In the genomic region with DNA sequence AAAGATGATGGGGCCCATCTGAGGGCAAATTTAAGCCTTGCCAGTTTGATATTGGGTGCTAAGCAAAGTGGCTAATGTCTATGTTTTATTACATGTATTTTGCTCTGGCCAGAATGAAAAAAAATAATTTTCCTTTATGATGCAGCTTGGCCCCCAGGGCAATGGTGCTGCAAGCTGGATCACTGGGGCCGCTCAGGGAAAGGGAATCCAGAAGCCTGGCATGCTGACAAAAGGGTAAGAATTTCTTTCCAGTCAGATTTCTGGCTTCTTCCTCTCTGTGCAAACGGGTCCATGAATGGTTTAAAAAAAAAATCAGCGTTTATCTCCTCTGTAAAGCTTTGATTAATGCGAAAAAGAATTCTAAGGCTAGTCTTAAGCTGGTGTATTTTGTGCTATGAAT, we compare ENCODE assay signal across 29 cellular contexts.
A peak's percentile ranks its signal among the peaks of the same experiment; 100 is the strongest.
DNase-seq lines count a peak whose midpoint lies in the region; ATAC-seq and TF ChIP-seq lines count a peak whose summit lies in the region.
"Had no signal": no experiment of that assay in that cellular context is flagged by ENCODE, and none has a peak within 500 bp of the region (broad histone marks: within the 10 kb centered on the region; RNA-seq: fewer than 3 reads in every experiment).

No MANE protein-coding gene starts in this region.

- H3F3A ChIP-seq in SK-N-SH (replicated peaks; ENCODE audit: insufficient read depth) = peaks cover 8% of the 10 kb centered on the region

- TF ChIP-seq POLR2A in thyroid gland (IDR thresholded peaks at IDR 0.05) = no peak
- no peak for TF ChIP-seq POLR2A in gastrocnemius medialis (IDR thresholded peaks at IDR 0.05)

- TF ChIP-seq CTCF in cardiac fibroblast (IDR thresholded peaks at IDR 0.05; ENCODE audit: low read depth, low read length) = no peak
- TF ChIP-seq CTCF in fibroblast of the aortic adventitia (IDR thresholded peaks at IDR 0.05; ENCODE audit: insufficient read depth, low read length) = no peak
- no peak for TF ChIP-seq CTCF in SK-N-SH (IDR thresholded peaks at IDR 0.05)
- TF ChIP-seq CTCF in thyroid gland (IDR thresholded peaks at IDR 0.05) = no peak
- no peak for TF ChIP-seq CTCF in gastrocnemius medialis (IDR thresholded peaks at IDR 0.05 in 4 of 5, conservative IDR thresholded peaks at IDR 0.05 in 1 of 5)

- H3K9me3 ChIP-seq in right cardiac atrium (ENCODE audit: control insufficient read depth, low read length) = no peaks in the 10 kb centered on the region
- H3K9me3 ChIP-seq in SK-N-SH = no peaks in the 10 kb centered on the region; the same call in 1 of the 2 replicates
- no peaks in the 10 kb centered on the region for H3K9me3 ChIP-seq in thyroid gland
- no peaks in the 10 kb centered on the region for H3K9me3 ChIP-seq in gastrocnemius medialis
- H3K9me3 ChIP-seq: colonic mucosa had no signal

- ATAC-seq in right cardiac atrium (peak in 1 of 2 donors; percentile 41), Right ventricle myocardium superior (ENCODE audit: poor library complexity) (no peak), gastrocnemius medialis (no peak), HG03565 (IDR thresholded peaks at IDR 0.05; ENCODE audit: unreplicated experiment) (no peak)
- ATAC-seq: K562, mucosa of descending colon, upper lobe of right lung had no signal

- H3K9me2 ChIP-seq in SK-N-SH = no peaks in the 10 kb centered on the region

- H2AFZ ChIP-seq in SK-N-SH (ENCODE audit: low read depth) = no peak overlapping the region
- H2AFZ ChIP-seq: PC-9 had no signal

- DNase-seq in right cardiac atrium (peak; percentile 39 to 73 (median 50)), Right ventricle myocardium superior (no peak), cardiac fibroblast (ENCODE audit: low read depth in 2 of 2) (peak; percentile 26 to 75), fibroblast of the aortic adventitia (ENCODE audit: low read depth) (peak; percentile 85), SK-N-SH (no peak), thyroid gland (no peak), gastrocnemius medialis (no peak)
- DNase-seq: activated CD4-positive, alpha-beta T cell treated with anti-CD3 and anti-CD28 coated beads, Interleukin-2, amount 50 U/mL, for 48 hours; activated CD4-positive, CD25-positive, alpha-beta regulatory T cell treated with anti-CD3 and anti-CD28 coated beads, Interleukin-2, amount 50 U/mL, for 72 hours; Calu3; colonic mucosa; DMS79 treated with DMSO at 0.1 percent for 48 hours; effector CD8-positive, alpha-beta T cell; hippocampal formation; mucosa of descending colon; NCI-H1417; NCI-H2029; NCI-H345; NCI-H69; PC-9; SHP77; stimulated activated CD4-positive, alpha-beta T cell treated with anti-CD3 and anti-CD28 coated beads, Interleukin-15, amount 100 ng/mL, for 24 hours; stimulated activated CD4-positive, alpha-beta T cell treated with anti-CD3 and anti-CD28 coated beads, Interleukin-4, amount 100 ng/mL, for 4 hours; upper lobe of right lung had no signal

- H3K36me3 ChIP-seq in SK-N-SH (replicated peaks in 1 of 2; ENCODE audit: control insufficient read depth in 1 of 2, insufficient read depth in 2 of 2, low read length in 1 of 2) (peaks cover 5 to 21% of the 10 kb centered on the region in 2 experiments), thyroid gland (no peaks in the 10 kb centered on the region), gastrocnemius medialis (no peaks in the 10 kb centered on the region)
- H3K36me3 ChIP-seq: breast epithelium, colonic mucosa, upper lobe of right lung had no signal

- no peaks in the 10 kb centered on the region for H4K20me1 ChIP-seq in SK-N-SH (ENCODE audit: insufficient read depth)

- H3K27me3 ChIP-seq in right cardiac atrium (ENCODE audit: control insufficient read depth, insufficient read depth) (no peaks in the 10 kb centered on the region), SK-N-SH (ENCODE audit: insufficient read depth) (no peaks in the 10 kb centered on the region), thyroid gland (no peaks in the 10 kb centered on the region), gastrocnemius medialis (no peaks in the 10 kb centered on the region)
- H3K27me3 ChIP-seq: breast epithelium, colonic mucosa, upper lobe of right lung had no signal

- no peak overlapping the region for H3K9ac ChIP-seq in SK-N-SH

- H3K4me2 ChIP-seq in SK-N-SH = no peak overlapping the region
- H3K4me2 ChIP-seq: PC-9 had no signal

- intact Hi-C loops in right cardiac atrium (cut with DNase I) (no loop called here), Right ventricle myocardium superior (cut with DNase I) (no loop called here), thyroid gland (cut with DNase I) (no loop called here), gastrocnemius medialis (cut with DNase I; ENCODE audit: low total_unique reads) (no loop called here)

- CTCF ChIA-PET in SK-N-SH (lab: Yijun Ruan, JAX) = interaction anchor here (0.6 to 4.1 kb wide), 2 partner anchors 10 to 25 kb away, joined by 3 to 28 read pairs; no protein-coding TSS in a partner anchor

- no peak for TF ChIP-seq RAD21 in SK-N-SH (IDR thresholded peaks at IDR 0.05; ENCODE audit: low read length)

- no peak overlapping the region for H3K27ac ChIP-seq in right cardiac atrium (ENCODE audit: low read length)
- H3K27ac ChIP-seq in SK-N-SH (ENCODE audit: low read depth in 2 of 2, low read length in 1 of 2) = no peak overlapping the region; a peak in 1 of 4 replicates
- H3K27ac ChIP-seq in thyroid gland = no peak overlapping the region
- H3K27ac ChIP-seq in gastrocnemius medialis = no peak overlapping the region
- H3K27ac ChIP-seq: 22Rv1, breast epithelium, colonic mucosa, epithelial cell of prostate, PC-9, upper lobe of right lung had no signal

- H3K4me3 ChIP-seq in right cardiac atrium (ENCODE audit: low read length) (no peak overlapping the region), cardiac fibroblast (replicated peaks in 1 of 2; ENCODE audit: low read depth in 2 of 2, low read length in 2 of 2) (no peak overlapping the region), fibroblast of the aortic adventitia (ENCODE audit: low read depth, low read length) (no peak overlapping the region), SK-N-SH (ENCODE audit: low read depth in 2 of 2, low read length in 1 of 2) (no peak overlapping the region), thyroid gland (replicated peaks in 1 of 3) (no peak overlapping the region), gastrocnemius medialis (no peak overlapping the region)
- H3K4me3 ChIP-seq: breast epithelium, colonic mucosa, K562, mucosa of descending colon, PC-9, upper lobe of right lung had no signal

- in situ Hi-C loops in gastrocnemius medialis (cut with MboI; ENCODE audit: low sequenced_read_pairs in 4 of 4) = no loop called here

- POLR2A ChIA-PET in SK-N-SH (lab: Yijun Ruan, JAX) = no interaction called here

- peaks cover 17% of the 10 kb centered on the region for H3K79me2 ChIP-seq in SK-N-SH (ENCODE audit: insufficient read depth)

- H3K4me1 ChIP-seq in right cardiac atrium (ENCODE audit: control insufficient read depth, insufficient read depth, low read length) = no peaks in the 10 kb centered on the region
- peaks cover 6 to 11% of the 10 kb centered on the region in 2 experiments; a peak in 2 of 4 replicates for H3K4me1 ChIP-seq in SK-N-SH (ENCODE audit: control insufficient read depth in 1 of 2, insufficient read depth in 2 of 2, low read depth in 1 of 2, low read length in 1 of 2)
- no peaks in the 10 kb centered on the region for H3K4me1 ChIP-seq in thyroid gland
- no peaks in the 10 kb centered on the region for H3K4me1 ChIP-seq in gastrocnemius medialis
- H3K4me1 ChIP-seq: breast epithelium, colonic mucosa, upper lobe of right lung had no signal

- TF ChIP-seq EP300 in SK-N-SH (IDR thresholded peaks at IDR 0.05; ENCODE audit: borderline replicate concordance in 1 of 2, low read depth in 1 of 2, low read length in 1 of 2) = no peak

- WGBS in right cardiac atrium = 44% methylated on average over 4 of the region's 4 CpGs
- WGBS in SK-N-SH (ENCODE audit: low lambda C conversion rate) = 74% methylated on average over 4 of the region's 4 CpGs
- 79 to 88% methylated on average over 4 of the region's 4 CpGs for WGBS in thyroid gland, 2 donors

TF ChIP-seq in SK-N-SH, 30 proteins besides CTCF, POLR2A, EP300 and RAD21:
- no peak for TF ChIP-seq FOXM1 (IDR thresholded peaks at IDR 0.05; ENCODE audit: low read depth)
- TF ChIP-seq, protein P1, sequence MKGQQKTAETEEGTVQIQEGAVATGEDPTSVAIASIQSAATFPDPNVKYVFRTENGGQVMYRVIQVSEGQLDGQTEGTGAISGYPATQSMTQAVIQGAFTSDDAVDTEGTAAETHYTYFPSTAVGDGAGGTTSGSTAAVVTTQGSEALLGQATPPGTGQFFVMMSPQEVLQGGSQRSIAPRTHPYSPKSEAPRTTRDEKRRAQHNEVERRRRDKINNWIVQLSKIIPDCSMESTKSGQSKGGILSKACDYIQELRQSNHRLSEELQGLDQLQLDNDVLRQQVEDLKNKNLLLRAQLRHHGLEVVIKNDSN (IDR thresholded peaks at IDR 0.05; ENCODE audit: borderline replicate concordance, low read depth) = no peak
- no peak for TF ChIP-seq RXRA (IDR thresholded peaks at IDR 0.05; ENCODE audit: borderline replicate concordance, low read depth)
- TF ChIP-seq GABPA (IDR thresholded peaks at IDR 0.05; ENCODE audit: low read depth) = no peak
- TF ChIP-seq GATA2 (CRISPR knock-in tag; IDR thresholded peaks at IDR 0.05) = no peak
- no peak for TF ChIP-seq RCOR1 (IDR thresholded peaks at IDR 0.05; ENCODE audit: low read length)
- TF ChIP-seq NRF1 (IDR thresholded peaks at IDR 0.05; ENCODE audit: low read depth, low read length) = no peak
- TF ChIP-seq FOSL2 (IDR thresholded peaks at IDR 0.05; ENCODE audit: borderline replicate concordance, low read depth) = no peak
- TF ChIP-seq, protein P2, sequence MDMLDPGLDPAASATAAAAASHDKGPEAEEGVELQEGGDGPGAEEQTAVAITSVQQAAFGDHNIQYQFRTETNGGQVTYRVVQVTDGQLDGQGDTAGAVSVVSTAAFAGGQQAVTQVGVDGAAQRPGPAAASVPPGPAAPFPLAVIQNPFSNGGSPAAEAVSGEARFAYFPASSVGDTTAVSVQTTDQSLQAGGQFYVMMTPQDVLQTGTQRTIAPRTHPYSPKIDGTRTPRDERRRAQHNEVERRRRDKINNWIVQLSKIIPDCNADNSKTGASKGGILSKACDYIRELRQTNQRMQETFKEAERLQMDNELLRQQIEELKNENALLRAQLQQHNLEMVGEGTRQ (IDR thresholded peaks at IDR 0.05; ENCODE audit: borderline replicate concordance, low read depth, low read length) = no peak

Comparison
In these comparisons a context has a peak if more than half of its experiments do, and no peak if none do; other contexts are left out.
1. DNase-seq: peak in right cardiac atrium (3 of 3), cardiac fibroblast (2 of 2) and fibroblast of the aortic adventitia (single experiment); none in Right ventricle myocardium superior (single experiment), SK-N-SH (single experiment), thyroid gland (0 of 2) and gastrocnemius medialis (0 of 2).